16 cellular contexts compared by ENCODE assay signal in the genomic region with DNA sequence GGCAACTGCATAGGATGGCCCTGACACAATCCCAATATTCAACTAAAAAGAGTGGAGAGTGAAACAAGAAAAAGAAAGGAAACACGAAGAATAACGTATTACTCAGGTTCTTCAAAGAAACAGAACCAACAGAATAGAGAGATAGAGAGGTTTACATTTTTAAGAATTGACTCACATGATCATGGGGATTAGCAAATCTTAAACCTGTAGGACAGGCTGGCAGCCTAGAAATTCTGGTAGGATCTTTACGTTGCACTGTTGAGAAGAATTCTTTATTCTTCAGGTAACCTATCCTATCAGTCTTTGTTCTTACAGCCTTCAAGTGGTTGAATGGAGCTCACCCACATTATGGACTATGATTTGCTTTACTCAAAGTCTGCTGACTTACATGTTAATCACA.
DNase-seq lines count a peak whose midpoint lies in the region; ATAC-seq, FAIRE-seq and TF ChIP-seq lines count a peak whose summit lies in the region.
"Had no signal": no experiment of that assay in that cellular context is flagged by ENCODE, and none has a peak within 500 bp of the region (broad histone marks: within the 10 kb centered on the region; RNA-seq: fewer than 3 reads in every experiment).

No MANE protein-coding gene starts in this region.

- no peaks in the 10 kb centered on the region for H4K20me1 ChIP-seq in PC-9 (ENCODE audit: insufficient read depth)
- no peaks in the 10 kb centered on the region for H4K20me1 ChIP-seq in H1 (replicated peaks in 1 of 2; ENCODE audit: control insufficient read depth in 1 of 2, insufficient read depth in 2 of 2, low read length in 2 of 2)
- H4K20me1 ChIP-seq: BLaER1 treated with 17β-estradiol and CSF1 and Interleukin-3, amounts not matched to agents 10 nM and 100 nM had no signal

- no peak overlapping the region for H3K27ac ChIP-seq in PC-9
- no peak overlapping the region for H3K27ac ChIP-seq in H1 (ENCODE audit: low read depth, low read length)
- H3K27ac ChIP-seq in lower lobe of right lung: no peak overlapping the region
- H3K27ac ChIP-seq: BLaER1 treated with 17β-estradiol and CSF1 and Interleukin-3, amounts not matched to agents 10 nM and 100 nM; GM23248 had no signal

- H2BK120ac ChIP-seq in H1 (replicated peaks; ENCODE audit: low read depth, low read length): no peak overlapping the region

- no peak overlapping the region for H4K91ac ChIP-seq in H1 (replicated peaks; ENCODE audit: insufficient read length, low read length)

- peak; percentile 28 for FAIRE-seq in H1 (lab: Jason Lieb, UNC)
- FAIRE-seq: HepG2, HTR-8/SVneo had no signal

- H3K9me2 ChIP-seq in PC-9 (ENCODE audit: insufficient read depth): no peaks in the 10 kb centered on the region

- H3K23ac ChIP-seq in H1 (ENCODE audit: insufficient read length): no peak overlapping the region

- no peaks in the 10 kb centered on the region for H3K9me3 Mint-ChIP-seq in type B pancreatic cell
- H3K9me3 Mint-ChIP-seq: H9 had no signal

- no peak overlapping the region for H4K8ac ChIP-seq in H1 (ENCODE audit: extremely low read depth, insufficient read depth, low read length)

- H3K9me3 ChIP-seq in PC-9 (ENCODE audit: insufficient read depth, low read depth): no peaks in the 10 kb centered on the region
- H3K9me3 ChIP-seq in H1 (ENCODE audit: insufficient read depth in 2 of 2, low read depth in 1 of 2, low read length in 1 of 2): no peaks in the 10 kb centered on the region
- H3K9me3 ChIP-seq in lower lobe of right lung: no peaks in the 10 kb centered on the region
- H3K9me3 ChIP-seq: BLaER1 treated with 17β-estradiol and CSF1 and Interleukin-3, amounts not matched to agents 10 nM and 100 nM had no signal

- H3K36me3 ChIP-seq in PC-9 (ENCODE audit: low read depth) (no peaks in the 10 kb centered on the region), H1 (ENCODE audit: control insufficient read depth in 2 of 4, insufficient read depth in 4 of 4, low read length in 3 of 4) (peaks cover 25 to 91% (median 58%) of the 10 kb centered on the region in 4 experiments), lower lobe of right lung (no peaks in the 10 kb centered on the region)
- H3K36me3 ChIP-seq: BLaER1 treated with 17β-estradiol and CSF1 and Interleukin-3, amounts not matched to agents 10 nM and 100 nM had no signal

- H2BK5ac ChIP-seq in H1 (ENCODE audit: low read depth, low read length): no peak overlapping the region

- no peaks in the 10 kb centered on the region for H3K36me3 Mint-ChIP-seq in type B pancreatic cell
- H3K36me3 Mint-ChIP-seq: CD4-positive, CD25-positive, alpha-beta regulatory T cell had no signal

- H3K4ac ChIP-seq in H1 (replicated peaks; ENCODE audit: insufficient read length, low read depth, low read length): no peak overlapping the region

- H3K4me2 ChIP-seq in PC-9 (peak overlapping the region; percentile 54), H1 (ENCODE audit: insufficient read depth in 1 of 2, low read depth in 2 of 2, low read length in 2 of 2) (no peak overlapping the region)
- H3K4me2 ChIP-seq: BLaER1 treated with 17β-estradiol and CSF1 and Interleukin-3, amounts not matched to agents 10 nM and 100 nM had no signal

- H3K27me3 ChIP-seq in PC-9 (ENCODE audit: insufficient read depth, low read depth): no peaks in the 10 kb centered on the region
- H3K27me3 ChIP-seq in H1 (replicated peaks in 1 of 4; ENCODE audit: control insufficient read depth in 3 of 4, extremely low read depth in 1 of 4, insufficient read depth in 3 of 4, low read length in 3 of 4): no peaks in the 10 kb centered on the region
- H3K27me3 ChIP-seq in lower lobe of right lung (ENCODE audit: low read depth): no peaks in the 10 kb centered on the region
- H3K27me3 ChIP-seq: BLaER1 treated with 17β-estradiol and CSF1 and Interleukin-3, amounts not matched to agents 10 nM and 100 nM had no signal

- no peak overlapping the region for H3K9ac ChIP-seq in H1 (replicated peaks in 1 of 4; ENCODE audit: extremely low read depth in 1 of 4, low read depth in 3 of 4, low read length in 3 of 4)
- H3K9ac ChIP-seq: BLaER1 treated with 17β-estradiol and CSF1 and Interleukin-3, amounts not matched to agents 10 nM and 100 nM; GM23248 had no signal

- DNase-seq in ELR (ENCODE audit: low read depth) (peak; percentile 4), PC-9 (peak in 1 of 2 experiments; percentile 27), H1 (ENCODE audit: low read depth in 1 of 2, low spot score in 2 of 2) (no peak), type B pancreatic cell (ENCODE audit: extremely low spot score, unreplicated experiment) (no peak), DMS79 treated with DMSO at 0.1 percent for 48 hours (lab: John Stamatoyannopoulos, UW) (no peak), lower lobe of right lung (no peak)
- DNase-seq: ACHN; CD4-positive, CD25-positive, alpha-beta regulatory T cell; DND-41; GF-D8; GM23248; H9 had no signal

- BruUV-seq in PC-9 (replicated peaks; lab: Mats Ljungman, UMichigan): no TSS peak

- no peak overlapping the region for H3K14ac ChIP-seq in H1 (ENCODE audit: insufficient read length)

- TF ChIP-seq CTCF in PC-9 (conservative IDR thresholded peaks at IDR 0.05) (no peak), H1 (IDR thresholded peaks at IDR 0.05; ENCODE audit: control extremely low read depth in 1 of 3, insufficient read depth in 1 of 3, low read depth in 1 of 3, low read length in 3 of 3) (no peak), type B pancreatic cell (conservative IDR thresholded peaks at IDR 0.05) (no peak), lower lobe of right lung (IDR thresholded peaks at IDR 0.05) (no peak)

- H3K4me3 ChIP-seq in PC-9 (no peak overlapping the region), H1 (ENCODE audit: extremely low read depth in 1 of 4, insufficient read depth in 2 of 4, low read depth in 3 of 4, low read length in 4 of 4) (no peak overlapping the region), lower lobe of right lung (no peak overlapping the region)
- H3K4me3 ChIP-seq: BLaER1 treated with 17β-estradiol and CSF1 and Interleukin-3, amounts not matched to agents 10 nM and 100 nM; GM23248 had no signal

- H3K4me1 Mint-ChIP-seq in type B pancreatic cell (ENCODE audit: unreplicated experiment): peaks cover 4% of the 10 kb centered on the region
- H3K4me1 Mint-ChIP-seq: CD4-positive, CD25-positive, alpha-beta regulatory T cell; H9 had no signal

- TF ChIP-seq RAD21 in H1 (IDR thresholded peaks at IDR 0.05 in 1 of 2, conservative IDR thresholded peaks at IDR 0.05 in 1 of 2; ENCODE audit: low read depth in 2 of 2, low read length in 2 of 2): no peak

- H3K79me1 ChIP-seq in H1 (ENCODE audit: low read depth, low read length): no peaks in the 10 kb centered on the region

- no peak overlapping the region for H3K56ac ChIP-seq in H1 (replicated peaks; ENCODE audit: insufficient read length, low read depth, low read length)

- CTCF ChIA-PET in PC-9 (lab: Charles Lee) (no interaction called here), H1 (lab: Charles Lee; ENCODE audit: partially characterized antibody) (no interaction called here)

- ATAC-seq in GM21529 (IDR thresholded peaks at IDR 0.05; ENCODE audit: unreplicated experiment) (no peak), lower lobe of right lung (no peak)

- no peak for TF ChIP-seq POLR2A in H1 (IDR thresholded peaks at IDR 0.05; ENCODE audit: control extremely low read depth in 1 of 2, low read depth in 2 of 2, low read length in 2 of 2)

- H3K23me2 ChIP-seq in H1 (ENCODE audit: low read depth, low read length): no peaks in the 10 kb centered on the region

- H2BK20ac ChIP-seq in H1 (ENCODE audit: low read length): no peak overlapping the region

- H3K4me1 ChIP-seq in PC-9 (replicated peaks; ENCODE audit: insufficient read depth) (peaks cover 12% of the 10 kb centered on the region; the same call in 1 of the 2 replicates), H1 (replicated peaks in 1 of 4; ENCODE audit: control insufficient read depth in 3 of 4, insufficient read depth in 4 of 4, low read length in 3 of 4) (no peaks in the 10 kb centered on the region), lower lobe of right lung (no peaks in the 10 kb centered on the region)
- H3K4me1 ChIP-seq: BLaER1 treated with 17β-estradiol and CSF1 and Interleukin-3, amounts not matched to agents 10 nM and 100 nM had no signal

- 92% methylated on average over 3 of the region's 3 CpGs; no CpG with 5 or more reads in 1 of the 2 experiments for WGBS in H1 (ENCODE audit: extremely low coverage in 1 of 2, insufficient coverage in 1 of 2, insufficient read length in 1 of 2, insufficient replicate concordance in 2 of 2, low coverage in 1 of 2, low lambda C conversion rate in 2 of 2, missing lambda C conversion rate in 1 of 2), 2 experiments

- H2BK12ac ChIP-seq in H1 (ENCODE audit: low read depth, low read length): no peak overlapping the region

- H2AFZ ChIP-seq in PC-9: peak overlapping the region; percentile 42
- no peak overlapping the region for H2AFZ ChIP-seq in H1 (ENCODE audit: low read length)
- H2AFZ ChIP-seq: GM23248 had no signal

- intact Hi-C loops in PC-9 (cut with micrococcal nuclease; ENCODE audit: unreplicated experiment): no loop called here
- intact Hi-C loops in lower lobe of right lung (cut with DNase I): no loop called here

- no peak overlapping the region for H2BK15ac ChIP-seq in H1 (ENCODE audit: low read length)

- TF ChIP-seq EP300 in H1 (IDR thresholded peaks at IDR 0.05; ENCODE audit: borderline replicate concordance in 1 of 2, low read depth in 2 of 2, low read length in 2 of 2): no peak

- H3K27me3 Mint-ChIP-seq in type B pancreatic cell: no peaks in the 10 kb centered on the region
- H3K27me3 Mint-ChIP-seq: CD4-positive, CD25-positive, alpha-beta regulatory T cell had no signal

- H3K4me3 Mint-ChIP-seq in type B pancreatic cell: peak overlapping the region; percentile 51
- H3K4me3 Mint-ChIP-seq: CD4-positive, CD25-positive, alpha-beta regulatory T cell; H9 had no signal

- H3K27ac Mint-ChIP-seq in type B pancreatic cell: peak overlapping the region; percentile 79
- H3K27ac Mint-ChIP-seq: CD4-positive, CD25-positive, alpha-beta regulatory T cell; H9 had no signal

- POLR2A ChIA-PET in PC-9 (lab: Charles Lee; ENCODE audit: unreplicated experiment) (no interaction called here), H1 (lab: Charles Lee; ENCODE audit: partially characterized antibody) (no interaction called here)

- no peaks in the 10 kb centered on the region; the same call in 1 of the 2 replicates for H3F3A ChIP-seq in PC-9 (ENCODE audit: insufficient read depth, low read depth)

- H2AK5ac ChIP-seq in H1 (ENCODE audit: low read depth, low read length): no peak overlapping the region

- H3K79me2 ChIP-seq in PC-9 (ENCODE audit: low read depth): no peaks in the 10 kb centered on the region
- H3K79me2 ChIP-seq in H1 (ENCODE audit: control insufficient read depth in 1 of 2, insufficient read depth in 2 of 2, low read length in 2 of 2): no peaks in the 10 kb centered on the region

- H4K5ac ChIP-seq in H1 (ENCODE audit: insufficient read length, low read depth, low read length): no peak overlapping the region

- no peak overlapping the region for H3K18ac ChIP-seq in H1 (ENCODE audit: extremely low read depth, low read length)

TF ChIP-seq in H1, 55 proteins besides CTCF, POLR2A, EP300 and RAD21:
- TF ChIP-seq NRF1 (IDR thresholded peaks at IDR 0.05; ENCODE audit: low read depth, low read length) (no peak), BCL11A (IDR thresholded peaks at IDR 0.05; ENCODE audit: low read depth in 2 of 2, low read length in 2 of 2) (no peak), EZH2 (IDR thresholded peaks at IDR 0.05; ENCODE audit: low read depth, low read length, severe bottlenecking) (no peak)
TF ChIP-seq in H1: peak in this region for 0.
